ENCODE assay signal across 29 cellular contexts in the genomic region with DNA sequence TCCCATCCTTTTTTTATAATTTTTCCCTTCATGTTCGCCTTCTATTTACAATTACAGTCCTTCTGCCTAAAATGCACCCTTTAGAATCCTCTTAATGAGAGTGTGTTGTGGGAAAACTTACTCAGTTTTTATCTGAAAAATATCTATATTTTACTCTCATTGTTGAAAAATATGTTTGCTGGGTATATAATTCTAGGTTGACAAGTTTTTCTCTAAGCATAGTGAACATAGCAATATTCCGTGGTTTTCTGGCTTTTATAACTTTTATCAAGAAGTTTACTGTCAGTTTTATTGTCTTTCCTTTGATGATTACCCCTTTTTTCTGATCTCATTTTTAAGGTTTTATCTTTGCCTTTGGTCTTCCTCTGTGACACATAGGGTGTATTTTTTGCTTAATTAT. TPM values are rescaled to one million over a fixed set of nuclear protein-coding genes. Genes with fewer than 3 reads are reported as not detected.
DNase-seq lines count a peak whose midpoint lies in the region; ATAC-seq, FAIRE-seq and TF ChIP-seq lines count a peak whose summit lies in the region.
"Had no signal": no experiment of that assay in that cellular context is flagged by ENCODE, and none has a peak within 500 bp of the region (broad histone marks: within the 10 kb centered on the region; RNA-seq: fewer than 3 reads in every experiment).

No MANE protein-coding gene starts in this region.

- no peak overlapping the region for H3K4me2 ChIP-seq in A549
- H3K4me2 ChIP-seq: BLaER1; BLaER1 treated with 17β-estradiol and CSF1 and Interleukin-3, amounts not matched to agents 10 nM and 100 nM had no signal

- TF ChIP-seq RAD21 in A549 (conservative IDR thresholded peaks at IDR 0.05 in 1 of 2, IDR thresholded peaks at IDR 0.05 in 1 of 2) = no peak

- TF ChIP-seq EP300 in A549 (IDR thresholded peaks at IDR 0.05) = no peak

- FAIRE-seq in A549 (lab: Jason Lieb, UNC) = peak; percentile 65
- FAIRE-seq: A204.1, D721Med had no signal

- no peak for TF ChIP-seq POLR2A in A549 (IDR thresholded peaks at IDR 0.05; ENCODE audit: low read length)

- TF ChIP-seq CTCF in A549 (IDR thresholded peaks at IDR 0.05) (no peak), HEK293 (tag by site-specific recombination; IDR thresholded peaks at IDR 0.05) (no peak)

- POLR2A ChIA-PET in A549 (lab: Yijun Ruan, JAX) (no interaction called here), HEK293 (lab: Yijun Ruan, JAX) (no interaction called here)

- H3K4me1 ChIP-seq in A549 = no peaks in the 10 kb centered on the region
- peaks cover 7% of the 10 kb centered on the region; the same call in 1 of the 2 replicates for H3K4me1 ChIP-seq in HEK293 (ENCODE audit: control insufficient read depth, insufficient read depth, low read length)
- H3K4me1 ChIP-seq: BE2C; BLaER1; BLaER1 treated with 17β-estradiol and CSF1 and Interleukin-3, amounts not matched to agents 10 nM and 100 nM; Caco-2 had no signal

- H3K27ac ChIP-seq in A549 (no peak overlapping the region), HEK293 (ENCODE audit: extremely low read depth, low read depth, low read length) (no peak overlapping the region)
- H3K27ac ChIP-seq: 22Rv1; BLaER1; BLaER1 treated with 17β-estradiol and CSF1 and Interleukin-3, amounts not matched to agents 10 nM and 100 nM; C4-2B had no signal

- ATAC-seq in A549 = no peak
- no peak for ATAC-seq in GM19455 (IDR thresholded peaks at IDR 0.05; ENCODE audit: unreplicated experiment)
- ATAC-seq: CD8-positive, alpha-beta T cell had no signal

- no peak overlapping the region for H3K4me3 ChIP-seq in A549
- no peak overlapping the region for H3K4me3 ChIP-seq in HEK293 (ENCODE audit: low read depth, low read length)
- H3K4me3 ChIP-seq: BLaER1; BLaER1 treated with 17β-estradiol and CSF1 and Interleukin-3, amounts not matched to agents 10 nM and 100 nM had no signal

- WGBS in A549 (ENCODE audit: missing lambda C conversion rate) = 2% methylated on average over 2 of the region's 2 CpGs

- CTCF ChIA-PET in A549 (lab: Yijun Ruan, JAX) (no interaction called here), HEK293 (lab: Yijun Ruan, JAX) (no interaction called here)

- no peaks in the 10 kb centered on the region for H3K36me3 ChIP-seq in HEK293 (ENCODE audit: control insufficient read depth in 2 of 2, insufficient read depth in 1 of 2, low read length in 2 of 2)
- H3K36me3 ChIP-seq: BE2C; BLaER1; BLaER1 treated with 17β-estradiol and CSF1 and Interleukin-3, amounts not matched to agents 10 nM and 100 nM had no signal

- no peak for DNase-seq in A549 (ENCODE audit: low read depth in 1 of 2, low spot score in 1 of 2)
- no peak for DNase-seq in DMS153 (lab: John Stamatoyannopoulos, UW)
- DNase-seq: 8988T; ACHN; AML-193; BE2C; C1 segment of cervical spinal cord; Caco-2; Calu3; CD4-positive, alpha-beta memory T cell; CD4-positive, alpha-beta T cell; CD4-positive, CD25-positive, alpha-beta regulatory T cell; CD8-positive, alpha-beta memory T cell; CD8-positive, alpha-beta T cell; COR-L47; DMS 273 treated with DMSO at 0.1 percent for 48 hours; DMS53; DMS79; DMS79 treated with DMSO at 0.1 percent for 48 hours; DND-41; EL had no signal

- peaks cover 3% of the 10 kb centered on the region; the same call in 2 of the 3 replicates for H3K9me3 ChIP-seq in A549
- peaks cover 39% of the 10 kb centered on the region for H3K9me3 ChIP-seq in HEK293 (ENCODE audit: control insufficient read depth, insufficient read depth, low read depth, low read length)
- H3K9me3 ChIP-seq: BE2C had no signal

TF ChIP-seq in A549, 52 proteins besides CTCF, POLR2A, EP300 and RAD21 (continues in another document):
- TF ChIP-seq, protein P1, sequence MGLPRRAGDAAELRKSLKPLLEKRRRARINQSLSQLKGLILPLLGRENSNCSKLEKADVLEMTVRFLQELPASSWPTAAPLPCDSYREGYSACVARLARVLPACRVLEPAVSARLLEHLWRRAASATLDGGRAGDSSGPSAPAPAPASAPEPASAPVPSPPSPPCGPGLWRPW (IDR thresholded peaks at IDR 0.05) = no peak
- TF ChIP-seq, protein P2, sequence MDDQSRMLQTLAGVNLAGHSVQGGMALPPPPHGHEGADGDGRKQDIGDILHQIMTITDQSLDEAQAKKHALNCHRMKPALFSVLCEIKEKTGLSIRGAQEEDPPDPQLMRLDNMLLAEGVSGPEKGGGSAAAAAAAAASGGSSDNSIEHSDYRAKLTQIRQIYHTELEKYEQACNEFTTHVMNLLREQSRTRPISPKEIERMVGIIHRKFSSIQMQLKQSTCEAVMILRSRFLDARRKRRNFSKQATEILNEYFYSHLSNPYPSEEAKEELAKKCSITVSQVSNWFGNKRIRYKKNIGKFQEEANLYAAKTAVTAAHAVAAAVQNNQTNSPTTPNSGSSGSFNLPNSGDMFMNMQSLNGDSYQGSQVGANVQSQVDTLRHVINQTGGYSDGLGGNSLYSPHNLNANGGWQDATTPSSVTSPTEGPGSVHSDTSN (IDR thresholded peaks at IDR 0.05) = no peak
- TF ChIP-seq SREBF2 (IDR thresholded peaks at IDR 0.05) = no peak
- no peak for TF ChIP-seq CBX2 (IDR thresholded peaks at IDR 0.05; ENCODE audit: borderline replicate concordance, low read depth)
- TF ChIP-seq, protein P3, sequence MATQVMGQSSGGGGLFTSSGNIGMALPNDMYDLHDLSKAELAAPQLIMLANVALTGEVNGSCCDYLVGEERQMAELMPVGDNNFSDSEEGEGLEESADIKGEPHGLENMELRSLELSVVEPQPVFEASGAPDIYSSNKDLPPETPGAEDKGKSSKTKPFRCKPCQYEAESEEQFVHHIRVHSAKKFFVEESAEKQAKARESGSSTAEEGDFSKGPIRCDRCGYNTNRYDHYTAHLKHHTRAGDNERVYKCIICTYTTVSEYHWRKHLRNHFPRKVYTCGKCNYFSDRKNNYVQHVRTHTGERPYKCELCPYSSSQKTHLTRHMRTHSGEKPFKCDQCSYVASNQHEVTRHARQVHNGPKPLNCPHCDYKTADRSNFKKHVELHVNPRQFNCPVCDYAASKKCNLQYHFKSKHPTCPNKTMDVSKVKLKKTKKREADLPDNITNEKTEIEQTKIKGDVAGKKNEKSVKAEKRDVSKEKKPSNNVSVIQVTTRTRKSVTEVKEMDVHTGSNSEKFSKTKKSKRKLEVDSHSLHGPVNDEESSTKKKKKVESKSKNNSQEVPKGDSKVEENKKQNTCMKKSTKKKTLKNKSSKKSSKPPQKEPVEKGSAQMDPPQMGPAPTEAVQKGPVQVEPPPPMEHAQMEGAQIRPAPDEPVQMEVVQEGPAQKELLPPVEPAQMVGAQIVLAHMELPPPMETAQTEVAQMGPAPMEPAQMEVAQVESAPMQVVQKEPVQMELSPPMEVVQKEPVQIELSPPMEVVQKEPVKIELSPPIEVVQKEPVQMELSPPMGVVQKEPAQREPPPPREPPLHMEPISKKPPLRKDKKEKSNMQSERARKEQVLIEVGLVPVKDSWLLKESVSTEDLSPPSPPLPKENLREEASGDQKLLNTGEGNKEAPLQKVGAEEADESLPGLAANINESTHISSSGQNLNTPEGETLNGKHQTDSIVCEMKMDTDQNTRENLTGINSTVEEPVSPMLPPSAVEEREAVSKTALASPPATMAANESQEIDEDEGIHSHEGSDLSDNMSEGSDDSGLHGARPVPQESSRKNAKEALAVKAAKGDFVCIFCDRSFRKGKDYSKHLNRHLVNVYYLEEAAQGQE (IDR thresholded peaks at IDR 0.05) = no peak

TF ChIP-seq in HEK293, 187 proteins besides CTCF, POLR2A, EP300 and RAD21:
- peak; percentile 93 for TF ChIP-seq SETDB1 (IDR thresholded peaks at IDR 0.05; ENCODE audit: insufficient read length, low read length)
- TF ChIP-seq, protein P4, sequence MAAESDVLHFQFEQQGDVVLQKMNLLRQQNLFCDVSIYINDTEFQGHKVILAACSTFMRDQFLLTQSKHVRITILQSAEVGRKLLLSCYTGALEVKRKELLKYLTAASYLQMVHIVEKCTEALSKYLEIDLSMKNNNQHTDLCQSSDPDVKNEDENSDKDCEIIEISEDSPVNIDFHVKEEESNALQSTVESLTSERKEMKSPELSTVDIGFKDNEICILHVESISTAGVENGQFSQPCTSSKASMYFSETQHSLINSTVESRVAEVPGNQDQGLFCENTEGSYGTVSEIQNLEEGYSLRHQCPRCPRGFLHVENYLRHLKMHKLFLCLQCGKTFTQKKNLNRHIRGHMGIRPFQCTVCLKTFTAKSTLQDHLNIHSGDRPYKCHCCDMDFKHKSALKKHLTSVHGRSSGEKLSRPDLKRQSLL (tag by site-specific recombination; IDR thresholded peaks at IDR 0.05) = no peak
TF ChIP-seq in HEK293: peak in this region for 1.

RNA-seq across cellular contexts. Expression of a gene that starts 57.3 kb away (rescaled TPM):
- polyA plus RNA-seq in A549 (2011; rRNA removed) (148 and 201 TPM in 2 replicates), A549 (2017; fragmentation: RNase III; extraction: RNeasy Plus Mini Kit Qiagen cat#74134 plus additional on column Dnase treatment) (105 to 111 TPM (median 109 TPM) in 3 replicates)
- 150 and 170 TPM in 2 replicates for polyA plus RNA-seq in A549 (2012; cell fraction: cytosol; rRNA removed)
- polyA plus RNA-seq in A549 (2012; cell fraction: nucleus; rRNA removed) = 73.3 and 89.7 TPM in 2 replicates
- polyA minus RNA-seq in A549 (2011; rRNA and poly(A)+ RNA removed) = 75.9 and 78.8 TPM in 2 replicates
